14 cellular contexts compared by ENCODE assay signal in genomic region chr1:202578565-202578964, GRCh38.
DNase-seq lines count a peak whose midpoint lies in the region; ATAC-seq and TF ChIP-seq lines count a peak whose summit lies in the region.
"Had no signal": no experiment of that assay in that cellular context is flagged by ENCODE, and none has a peak within 500 bp of the region (broad histone marks: within the 10 kb centered on the region; RNA-seq: fewer than 3 reads in every experiment).

No MANE protein-coding gene starts in this region.

- peak overlapping the region; percentile 97 for H2BK15ac ChIP-seq in IMR-90 (ENCODE audit: low read depth, low read length)

- intact Hi-C loops in IMR-90 (cut with micrococcal nuclease) (no loop called here), left colon (cut with DNase I, micrococcal nuclease) (loop anchor here in 1 of 2 donors (10.0 kb wide), 1 partner anchor 74 kb away; no protein-coding TSS in a partner anchor)

- H3K4me3 Mint-ChIP-seq in activated CD4-positive, alpha-beta memory T cell treated with anti-CD3 and anti-CD28 coated beads, Interleukin-2, amount 10 ng/mL, durations not matched to agents 7 days and 5 days = no peak overlapping the region
- no peak overlapping the region for H3K4me3 Mint-ChIP-seq in activated T-cell treated with anti-CD3 and anti-CD28 coated beads, Interleukin-2, amount 50 U/mL, for 4 hours
- H3K4me3 Mint-ChIP-seq: CD4-positive, CD25-positive, alpha-beta regulatory T cell had no signal

- BruUV-seq in IMR-90 (replicated peaks; lab: Mats Ljungman, UMichigan) = no TSS peak

- H4K8ac ChIP-seq in IMR-90 (ENCODE audit: low read depth in 2 of 2, low read length in 2 of 2) = peak overlapping the region; percentile 87 to 98

- peak overlapping the region; percentile 99 for H4K91ac ChIP-seq in IMR-90 (ENCODE audit: insufficient read depth, low read depth, low read length)

- no peaks in the 10 kb centered on the region for H4K20me1 ChIP-seq in IMR-90 (ENCODE audit: insufficient read depth, low read length)

- H2BK20ac ChIP-seq in IMR-90 (ENCODE audit: low read depth, low read length) = peak overlapping the region; percentile 99

- peak overlapping the region; percentile 87 for H3K9ac ChIP-seq in IMR-90 (ENCODE audit: low read depth, low read length)

- H3K9me3 ChIP-seq in IMR-90 (ENCODE audit: control insufficient read depth, insufficient read depth, low read length) (no peaks in the 10 kb centered on the region), suprapubic skin (no peaks in the 10 kb centered on the region)

- H3K27me3 ChIP-seq in IMR-90 (ENCODE audit: control insufficient read depth, insufficient read depth, low read length) (no peaks in the 10 kb centered on the region), suprapubic skin (no peaks in the 10 kb centered on the region)

- H3K9me1 ChIP-seq in IMR-90 (ENCODE audit: insufficient read depth, low read length) = peaks cover 28% of the 10 kb centered on the region

- TF ChIP-seq POLR2A in IMR-90 (IDR thresholded peaks at IDR 0.05; ENCODE audit: low read depth, low read length) (no peak), suprapubic skin (IDR thresholded peaks at IDR 0.05) (no peak)

- peak overlapping the region; percentile 99 for H4K5ac ChIP-seq in IMR-90 (ENCODE audit: low read depth, low read length)

- 29% methylated on average over 1 of the region's 6 CpGs; no CpG with 5 or more reads in 1 of the 2 experiments for WGBS in IMR-90 (ENCODE audit: extremely low coverage in 2 of 2, insufficient read length in 1 of 2), 2 experiments
- 48% methylated on average over 6 of the region's 6 CpGs for whole genome bisulfite sequencing in suprapubic skin

- H3K18ac ChIP-seq in IMR-90 (ENCODE audit: low read depth, low read length) = peak overlapping the region; percentile 100

- H2AK5ac ChIP-seq in IMR-90 (ENCODE audit: low read depth, low read length) = peak overlapping the region; percentile 98

- DNase-seq in IMR-90 = peak; percentile 50
- DNase-seq in choroid plexus epithelial cell (ENCODE audit: low read depth) = peak; percentile 44
- DNase-seq in left colon = no peak
- no peak for DNase-seq in suprapubic skin (ENCODE audit: low spot score in 2 of 2)
- no peak for DNase-seq in activated CD4-positive, alpha-beta memory T cell treated with anti-CD3 and anti-CD28 coated beads, Interleukin-2, amount 10 ng/mL, durations not matched to agents 7 days and 5 days
- DNase-seq in activated T-cell treated with anti-CD3 and anti-CD28 coated beads, Interleukin-2, amount 50 U/mL, for 4 hours = no peak
- DNase-seq in stimulated activated CD4-positive, alpha-beta T cell treated with anti-CD3 and anti-CD28 coated beads, Interleukin-15, amount 100 ng/mL, for 24 hours = no peak
- DNase-seq: activated CD4-positive, alpha-beta T cell treated with anti-CD3 and anti-CD28 coated beads for 1 hour; activated effector memory CD4-positive, alpha-beta T cell treated with anti-CD3 and anti-CD28 coated beads, Interleukin-2, amount 50 U/mL, for 16 hours; CD4-positive, CD25-positive, alpha-beta regulatory T cell; NCI-H2227 treated with DMSO at 0.1 percent for 48 hours; SHP77; stimulated activated naive CD4-positive, alpha-beta T cell treated with Interleukin-2 at 50 U/mL for 16 hours had no signal

- no peak overlapping the region for H2AFZ ChIP-seq in IMR-90 (replicated peaks; ENCODE audit: low read length, poor library complexity)

- peak; percentile 12; the same call in 1 of the 2 replicates for ATAC-seq in IMR-90 (ENCODE audit: low read depth)
- peak; percentile 41 for ATAC-seq in left colon
- ATAC-seq in HG03045 (IDR thresholded peaks at IDR 0.05; ENCODE audit: unreplicated experiment) = no peak
- ATAC-seq in activated T-cell treated with anti-CD3 and anti-CD28 coated beads, Interleukin-2, amount 50 U/mL, for 4 hours = no peak

- peak overlapping the region; percentile 98 for H2BK120ac ChIP-seq in IMR-90 (ENCODE audit: low read depth, low read length)

- dilution Hi-C loops in IMR-90 (cut with HindIII; ENCODE audit: low sequenced_read_pairs, unreplicated experiment) = no loop called here

- H3K36me3 ChIP-seq in IMR-90 (ENCODE audit: control insufficient read depth, insufficient read depth, low read length) (peaks cover 6% of the 10 kb centered on the region), suprapubic skin (peaks cover 24% of the 10 kb centered on the region)

- peak overlapping the region; percentile 99 for H3K4ac ChIP-seq in IMR-90 (ENCODE audit: low read depth, low read length)

- peak overlapping the region; percentile 73 for H3K4me2 ChIP-seq in IMR-90 (ENCODE audit: low read depth, low read length)

- in situ Hi-C loops in IMR-90 (cut with MboI; ENCODE audit: low sequenced_read_pairs) = no loop called here

- peaks cover 2% of the 10 kb centered on the region for H3K36me3 Mint-ChIP-seq in activated CD4-positive, alpha-beta memory T cell treated with anti-CD3 and anti-CD28 coated beads, Interleukin-2, amount 10 ng/mL, durations not matched to agents 7 days and 5 days (ENCODE audit: low read depth)
- peaks cover 32% of the 10 kb centered on the region for H3K36me3 Mint-ChIP-seq in activated T-cell treated with anti-CD3 and anti-CD28 coated beads, Interleukin-2, amount 50 U/mL, for 4 hours (ENCODE audit: insufficient read depth)

- no peak overlapping the region for H3K27ac Mint-ChIP-seq in activated CD4-positive, alpha-beta memory T cell treated with anti-CD3 and anti-CD28 coated beads, Interleukin-2, amount 10 ng/mL, durations not matched to agents 7 days and 5 days
- H3K27ac Mint-ChIP-seq: CD4-positive, CD25-positive, alpha-beta regulatory T cell had no signal

- peak overlapping the region; percentile 96 for H3K23ac ChIP-seq in IMR-90 (ENCODE audit: low read depth, low read length)

- no peak for TF ChIP-seq RAD21 in IMR-90 (IDR thresholded peaks at IDR 0.05; ENCODE audit: low read length)

- peaks cover 0 to 4% of the 10 kb centered on the region in 2 experiments; a peak in 2 of 4 replicates for H3K79me1 ChIP-seq in IMR-90 (ENCODE audit: low read depth in 1 of 2, low read length in 2 of 2)

- no peak for TF ChIP-seq CTCF in IMR-90 (conservative IDR thresholded peaks at IDR 0.05; ENCODE audit: low read depth, low read length)
- no peak for TF ChIP-seq CTCF in choroid plexus epithelial cell (conservative IDR thresholded peaks at IDR 0.05; ENCODE audit: low read depth, low read length)
- no peak for TF ChIP-seq CTCF in suprapubic skin (IDR thresholded peaks at IDR 0.05)

- no peaks in the 10 kb centered on the region for H3K4me1 Mint-ChIP-seq in activated CD4-positive, alpha-beta memory T cell treated with anti-CD3 and anti-CD28 coated beads, Interleukin-2, amount 10 ng/mL, durations not matched to agents 7 days and 5 days
- no peaks in the 10 kb centered on the region for H3K4me1 Mint-ChIP-seq in activated T-cell treated with anti-CD3 and anti-CD28 coated beads, Interleukin-2, amount 50 U/mL, for 4 hours (ENCODE audit: low read depth)

- H3K4me3 ChIP-seq in IMR-90 (ENCODE audit: insufficient read depth, low read depth, low read length) (no peak overlapping the region), choroid plexus epithelial cell (ENCODE audit: low read depth, low read length) (no peak overlapping the region), suprapubic skin (no peak overlapping the region)

- CTCF ChIA-PET in IMR-90 (lab: Yijun Ruan, JAX) = interaction anchor here (0.5 to 2.2 kb wide), 3 partner anchors 10 to 22 kb away, joined by 4 to 11 read pairs (median 8); no protein-coding TSS in a partner anchor
- CTCF ChIA-PET in activated CD4-positive, alpha-beta memory T cell treated with anti-CD3 and anti-CD28 coated beads, Interleukin-2, amount 10 ng/mL, durations not matched to agents 7 days and 5 days (lab: Charles Lee) = interaction anchor here (1.0 kb wide), 1 partner anchor 35 kb away, joined by 3 read pairs; no protein-coding TSS in a partner anchor

- H3K14ac ChIP-seq in IMR-90 (replicated peaks; ENCODE audit: low read depth, low read length) = peak overlapping the region; percentile 94

- peak overlapping the region; percentile 89 for H3K27ac ChIP-seq in IMR-90 (ENCODE audit: insufficient read depth, low read length)
- H3K27ac ChIP-seq in suprapubic skin = peak overlapping the region; percentile 65

- peak overlapping the region; percentile 78 for H2AK9ac ChIP-seq in IMR-90 (replicated peaks; ENCODE audit: low read depth, low read length, poor library complexity)

- peak overlapping the region; percentile 98 for H2BK5ac ChIP-seq in IMR-90 (ENCODE audit: low read depth, low read length, poor library complexity, severe bottlenecking)

- H3K4me1 ChIP-seq in IMR-90 (ENCODE audit: control insufficient read depth, insufficient read depth, low read length) (peaks cover 40% of the 10 kb centered on the region), suprapubic skin (peaks cover 53% of the 10 kb centered on the region)

- no peaks in the 10 kb centered on the region for H3K9me3 Mint-ChIP-seq in activated CD4-positive, alpha-beta memory T cell treated with anti-CD3 and anti-CD28 coated beads, Interleukin-2, amount 10 ng/mL, durations not matched to agents 7 days and 5 days
- H3K9me3 Mint-ChIP-seq in activated T-cell treated with anti-CD3 and anti-CD28 coated beads, Interleukin-2, amount 50 U/mL, for 4 hours = no peaks in the 10 kb centered on the region
- H3K9me3 Mint-ChIP-seq: CD4-positive, CD25-positive, alpha-beta regulatory T cell had no signal

- POLR2A ChIA-PET in IMR-90 (lab: Charles Lee; ENCODE audit: unreplicated experiment) = no interaction called here
- POLR2A ChIA-PET in activated CD4-positive, alpha-beta memory T cell treated with anti-CD3 and anti-CD28 coated beads, Interleukin-2, amount 10 ng/mL, durations not matched to agents 7 days and 5 days (lab: Charles Lee) = no interaction called here

- TF ChIP-seq EP300 in suprapubic skin (IDR thresholded peaks at IDR 0.05) = no peak

- H3K27me3 Mint-ChIP-seq in activated CD4-positive, alpha-beta memory T cell treated with anti-CD3 and anti-CD28 coated beads, Interleukin-2, amount 10 ng/mL, durations not matched to agents 7 days and 5 days = no peaks in the 10 kb centered on the region
- no peaks in the 10 kb centered on the region for H3K27me3 Mint-ChIP-seq in activated T-cell treated with anti-CD3 and anti-CD28 coated beads, Interleukin-2, amount 50 U/mL, for 4 hours (ENCODE audit: low read depth)
- H3K27me3 Mint-ChIP-seq: CD4-positive, CD25-positive, alpha-beta regulatory T cell had no signal

- H3K56ac ChIP-seq in IMR-90 (ENCODE audit: extremely low read depth, insufficient read depth, low read length) = peak overlapping the region; percentile 95

TF ChIP-seq in IMR-90, 13 proteins besides CTCF, POLR2A, EP300 and RAD21:
- TF ChIP-seq RFX5 (IDR thresholded peaks at IDR 0.05; ENCODE audit: low read depth, low read length) = no peak
- TF ChIP-seq SMC3 (IDR thresholded peaks at IDR 0.05; ENCODE audit: low read depth, low read length) = no peak
- no peak for TF ChIP-seq RCOR1 (IDR thresholded peaks at IDR 0.05; ENCODE audit: insufficient replicate concordance, low read length)
- TF ChIP-seq CEBPB (IDR thresholded peaks at IDR 0.05; ENCODE audit: low read depth, low read length) = no peak
- no peak for TF ChIP-seq MXI1 (IDR thresholded peaks at IDR 0.05; ENCODE audit: borderline replicate concordance, low read depth, low read length)
- no peak for TF ChIP-seq MAFK (IDR thresholded peaks at IDR 0.05; ENCODE audit: low read depth, low read length)
- no peak for TF ChIP-seq NFE2L2 (IDR thresholded peaks at IDR 0.05; ENCODE audit: low read depth, low read length)
- TF ChIP-seq MAZ (IDR thresholded peaks at IDR 0.05; ENCODE audit: borderline replicate concordance, low read depth, low read length) = no peak

Comparison
In these comparisons a context has a peak if more than half of its experiments do, and no peak if none do; other contexts are left out.
1. ATAC-seq: peak in IMR-90 (single experiment) and left colon (single experiment); none in HG03045 (single experiment) and activated T-cell treated with anti-CD3 and anti-CD28 coated beads, Interleukin-2, amount 50 U/mL, for 4 hours (0 of 2).
2. DNase-seq: peak in IMR-90 (single experiment) and choroid plexus epithelial cell (single experiment); none in left colon (0 of 2), suprapubic skin (0 of 2), activated CD4-positive, alpha-beta memory T cell treated with anti-CD3 and anti-CD28 coated beads, Interleukin-2, amount 10 ng/mL, durations not matched to agents 7 days and 5 days (single experiment), activated T-cell treated with anti-CD3 and anti-CD28 coated beads, Interleukin-2, amount 50 U/mL, for 4 hours (single experiment) and stimulated activated CD4-positive, alpha-beta T cell treated with anti-CD3 and anti-CD28 coated beads, Interleukin-15, amount 100 ng/mL, for 24 hours (single experiment).